8 cellular contexts compared by ENCODE assay signal in genomic region chr5:178859625-178860521, GRCh38. TPM values are rescaled to one million over a fixed set of nuclear protein-coding genes. Genes with fewer than 3 reads are reported as not detected.
DNase-seq lines count a peak whose midpoint lies in the region; ATAC-seq, FAIRE-seq and TF ChIP-seq lines count a peak whose summit lies in the region.

TSS of gene ZNF354B (plus strand) at chr5:178859953. CDS start at chr5:178861048, 1,095 bp downstream.

- H3K27ac ChIP-seq in ACC112 (ENCODE audit: low read depth, low read length) (peak within 1 kb of the TSS; percentile 53; the same call in 1 of the 2 replicates), WERI-Rb-1 (peak within 1 kb of the TSS; percentile 70), small intestine (ENCODE audit: low read depth in 1 of 2, low read length in 1 of 2) (peak within 1 kb of the TSS; percentile 69 to 83)

- H3K36me3 ChIP-seq in ACC112 (ENCODE audit: insufficient read depth, low read length) (peaks cover 10% of the 10 kb centered on the region; the same call in 1 of the 2 replicates), WERI-Rb-1 (peaks cover 4% of the 10 kb centered on the region), bronchial epithelial cell (ENCODE audit: control insufficient read depth, insufficient read depth, low read length) (peaks cover 4% of the 10 kb centered on the region), small intestine (ENCODE audit: control insufficient read depth in 2 of 2, insufficient read depth in 2 of 2, low read length in 2 of 2) (no peaks in the 10 kb centered on the region)

- H2AFZ ChIP-seq in ACC112 (ENCODE audit: low read length, unreplicated experiment) = peak within 1 kb of the TSS; percentile 47

- H3K4me3 ChIP-seq in ACC112 (ENCODE audit: low read depth, low read length) (peak within 1 kb of the TSS; percentile 84), WERI-Rb-1 (ENCODE audit: low read depth, low read length) (peak within 1 kb of the TSS; percentile 50), bronchial epithelial cell (ENCODE audit: low read depth, low read length) (peak within 1 kb of the TSS; percentile 62), small intestine (ENCODE audit: low read depth in 1 of 2, low read length in 2 of 2) (peak within 1 kb of the TSS; percentile 75 to 94)

- H3K27me3 ChIP-seq in ACC112 (ENCODE audit: insufficient read depth, low read length) (no peaks in the 10 kb centered on the region), WERI-Rb-1 (ENCODE audit: insufficient read depth, low read depth, severe bottlenecking) (no peaks in the 10 kb centered on the region), bronchial epithelial cell (ENCODE audit: control insufficient read depth, insufficient read depth, low read length) (no peaks in the 10 kb centered on the region), small intestine (ENCODE audit: control insufficient read depth in 2 of 2, insufficient read depth in 2 of 2, low read length in 2 of 2) (no peaks in the 10 kb centered on the region)

- DNase-seq in NCI-H2171 treated with DMSO at 0.1 percent for 48 hours (lab: John Stamatoyannopoulos, UW) = peak; percentile 81
- peak; percentile 82 for DNase-seq in WERI-Rb-1
- DNase-seq in bronchial epithelial cell (ENCODE audit: low read depth) = peak; percentile 91
- peak; percentile 92 for DNase-seq in iPS-NIHi11 (ENCODE audit: low spot score)
- peak; percentile 93 for DNase-seq in small intestine

- TF ChIP-seq CTCF in WERI-Rb-1 (IDR thresholded peaks at IDR 0.05; ENCODE audit: low read depth, low read length) (no peak), bronchial epithelial cell (IDR thresholded peaks at IDR 0.05; ENCODE audit: insufficient read depth, low read length, severe bottlenecking) (peak; percentile 12)

- 1 to 2% (median 1%) methylated on average over 50 to 86 of the region's 86 CpGs for WGBS in small intestine, 3 donors

- H3K79me2 ChIP-seq in ACC112 (ENCODE audit: control insufficient read depth, insufficient read depth, low read length, unreplicated experiment) = peaks cover 26% of the 10 kb centered on the region

- H3K4me1 ChIP-seq in ACC112 (ENCODE audit: control insufficient read depth, insufficient read depth, low read length, unreplicated experiment) (peaks cover 5% of the 10 kb centered on the region), small intestine (ENCODE audit: control insufficient read depth in 2 of 2, insufficient read depth in 1 of 2, low read depth in 1 of 2, low read length in 1 of 2) (no peaks in the 10 kb centered on the region)

- FAIRE-seq in bronchial epithelial cell (lab: Jason Lieb, UNC) (no peak), small intestine (lab: Jason Lieb, UNC) (no peak)

- ATAC-seq in GM18867 (IDR thresholded peaks at IDR 0.05; ENCODE audit: unreplicated experiment) = peak; percentile 98
- ATAC-seq in HG03097 (IDR thresholded peaks at IDR 0.05; ENCODE audit: low FRiP score, unreplicated experiment) = peak; percentile 98

- H3K9me3 ChIP-seq in WERI-Rb-1 (ENCODE audit: severe bottlenecking) (no peaks in the 10 kb centered on the region), small intestine (ENCODE audit: control insufficient read depth, low read depth) (no peaks in the 10 kb centered on the region)

RNA-seq across cellular contexts. Expression of gene ZNF354B, which starts in this region (rescaled TPM):
- 7.0 and 9.5 TPM in 2 replicates for total RNA-seq in bronchial epithelial cell
- polyA plus RNA-seq in small intestine = 1 to 10 TPM; 4.4 to 7.0 (median 5.6) TPM

Comparison
In these comparisons a context has a peak if more than half of its experiments do, and no peak if none do; other contexts are left out.
1. Peak in every context shown above with its lines: DNase-seq, ATAC-seq, H3K4me3 ChIP-seq and H3K27ac ChIP-seq.